Comparison of ENCODE assay signal across 17 cellular contexts in the genomic region with DNA sequence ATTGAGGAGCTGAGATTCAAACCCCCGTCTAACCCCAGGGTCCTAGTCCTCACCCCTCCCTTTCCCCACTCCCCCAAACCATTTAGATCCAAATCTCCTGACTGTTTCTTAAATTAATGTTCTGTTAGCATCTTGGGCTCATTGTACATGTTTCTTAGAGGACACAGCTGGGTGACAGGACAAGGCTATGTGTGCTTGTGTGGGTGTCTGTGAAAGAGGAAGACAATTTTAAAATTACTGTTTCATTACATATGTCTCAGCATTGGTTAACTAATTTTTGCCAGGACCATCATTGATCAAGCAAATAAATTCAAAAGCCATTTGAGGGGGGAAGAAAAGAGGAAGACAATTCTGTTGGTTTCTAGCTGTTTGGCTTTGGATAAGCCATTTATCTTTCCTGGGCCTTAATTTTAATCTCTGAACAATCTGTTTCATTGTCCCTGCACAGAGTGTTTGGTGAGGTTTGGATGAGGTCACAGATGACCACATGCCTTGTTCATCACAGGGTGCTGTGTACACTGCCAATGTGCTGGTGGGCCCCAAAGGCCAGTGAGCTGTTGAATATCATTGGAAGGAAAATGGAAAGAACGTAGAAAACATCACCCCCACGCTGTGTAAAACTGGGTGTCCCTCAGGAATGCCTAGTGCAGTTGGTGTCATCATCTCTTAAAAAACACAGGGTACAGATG.
"Had no signal": no experiment of that assay in that cellular context is flagged by ENCODE, and none has a peak within 500 bp of the region (broad histone marks: within the 10 kb centered on the region; RNA-seq: fewer than 3 reads in every experiment).

No MANE protein-coding gene starts in this region.

- DNase-seq: activated CD4-positive, alpha-beta T cell treated with anti-CD3 and anti-CD28 coated beads, Interleukin-2, amount 50 U/mL, for 1 hour; activated effector memory CD4-positive, alpha-beta T cell treated with Interleukin-2 at 50 U/mL for 16 hours; activated T-cell treated with anti-CD3 and anti-CD28 coated beads, Interleukin-2, amount 50 U/mL, for 1 hour; body of pancreas; cortex of kidney; effector memory CD8-positive, alpha-beta T cell; erythroblast; left colon; mucosa of descending colon; naive thymus-derived CD8-positive, alpha-beta T cell; stimulated activated CD4-positive, alpha-beta T cell treated with anti-CD3 and anti-CD28 coated beads, Interleukin-12 subunit alpha, Interleukin-12 subunit beta, amount 100 ng/mL, for 4 hours; stimulated activated CD4-positive, alpha-beta T cell treated with anti-CD3 and anti-CD28 coated beads, Interleukin-2, amount 100 ng/mL, for 48 hours; stimulated activated naive CD8-positive, alpha-beta T cell treated with anti-CD3 and anti-CD28 coated beads, Interleukin-15, Interleukin-2, amounts not matched to agents 100 U/mL and 50 U/mL, for 24 hours; T-helper 17 cell; testis had no signal

- H3K4me1 Mint-ChIP-seq: T-helper 17 cell had no signal

- H3K27me3 Mint-ChIP-seq: activated naive CD4-positive, alpha-beta T cell treated with anti-CD3 and anti-CD28 coated beads, Interleukin-2, amount 50 U/mL, for 24 hours had no signal

- H3K36me3 Mint-ChIP-seq: activated naive CD4-positive, alpha-beta T cell treated with anti-CD3 and anti-CD28 coated beads, Interleukin-2, amount 50 U/mL, for 24 hours had no signal

- H3K27ac Mint-ChIP-seq: activated naive CD4-positive, alpha-beta T cell treated with anti-CD3 and anti-CD28 coated beads, Interleukin-2, amount 50 U/mL, for 24 hours; effector memory CD8-positive, alpha-beta T cell; naive thymus-derived CD8-positive, alpha-beta T cell; T-helper 17 cell had no signal

- H3K4me3 Mint-ChIP-seq: activated naive CD4-positive, alpha-beta T cell treated with anti-CD3 and anti-CD28 coated beads, Interleukin-2, amount 50 U/mL, for 24 hours; central memory CD8-positive, alpha-beta T cell; effector memory CD8-positive, alpha-beta T cell; naive thymus-derived CD8-positive, alpha-beta T cell; T-helper 17 cell had no signal

- H3K9me3 Mint-ChIP-seq: activated naive CD4-positive, alpha-beta T cell treated with anti-CD3 and anti-CD28 coated beads, Interleukin-2, amount 50 U/mL, for 24 hours; central memory CD8-positive, alpha-beta T cell; effector memory CD8-positive, alpha-beta T cell had no signal
